ENCODE assay signal across 12 cellular contexts in genomic region chr19:12672744-12673143, GRCh38. TPM values are rescaled to one million over a fixed set of nuclear protein-coding genes. Genes with fewer than 3 reads are reported as not detected.
DNase-seq lines count a peak whose midpoint lies in the region; ATAC-seq, FAIRE-seq and TF ChIP-seq lines count a peak whose summit lies in the region.
"Had no signal": no experiment of that assay in that cellular context is flagged by ENCODE, and none has a peak within 500 bp of the region (broad histone marks: within the 10 kb centered on the region; RNA-seq: fewer than 3 reads in every experiment).

No MANE protein-coding gene starts in this region.

- peaks cover 15 to 49% of the 10 kb centered on the region in 2 experiments; a peak in 4 of 5 replicates for H3K4me1 ChIP-seq in K562 (replicated peaks in 1 of 2; ENCODE audit: control insufficient read depth in 2 of 2, insufficient read depth in 2 of 2, low read length in 2 of 2)

- TF ChIP-seq POLR2A in GM12892 (IDR thresholded peaks at IDR 0.05; ENCODE audit: low read depth, low read length) = peak; percentile 38; the same call in 1 of the 2 replicates
- TF ChIP-seq POLR2A in K562 (conservative IDR thresholded peaks at IDR 0.05) = no peak

- no peak overlapping the region for H3K4me2 ChIP-seq in K562 (ENCODE audit: insufficient read depth, low read length)
- H3K4me2 ChIP-seq: BLaER1 treated with 17β-estradiol and CSF1 and Interleukin-3, amounts not matched to agents 10 nM and 100 nM had no signal

- no peak overlapping the region for H3K4me3 ChIP-seq in K562
- H3K4me3 ChIP-seq in WERI-Rb-1 (ENCODE audit: low read depth, low read length) = no peak overlapping the region
- H3K4me3 ChIP-seq: BLaER1 treated with 17β-estradiol and CSF1 and Interleukin-3, amounts not matched to agents 10 nM and 100 nM; GM23248 had no signal

- TF ChIP-seq RAD21 in K562 (CRISPR knock-in tag; conservative IDR thresholded peaks at IDR 0.05 in 1 of 2, IDR thresholded peaks at IDR 0.05 in 1 of 2) = no peak

- 91% methylated on average over 5 of the region's 10 CpGs for WGBS in K562 (ENCODE audit: insufficient coverage, low coverage, missing lambda C conversion rate)

- peak overlapping the region in 1 of 2 experiments; percentile 28; a peak in 2 of 4 replicates for H3K9ac ChIP-seq in K562 (ENCODE audit: insufficient read depth in 1 of 2, low read depth in 2 of 2, low read length in 2 of 2)
- H3K9ac ChIP-seq: GM23248 had no signal

- BruUV-seq in K562 (replicated peaks; lab: Mats Ljungman, UMichigan) = no TSS peak

- H3K9me3 ChIP-seq in CD4-positive, alpha-beta T cell (ENCODE audit: control insufficient read depth, low read length) = no peaks in the 10 kb centered on the region
- no peaks in the 10 kb centered on the region for H3K9me3 ChIP-seq in K562 (replicated peaks; ENCODE audit: control insufficient read depth, insufficient read depth, low read depth, low read length)
- H3K9me3 ChIP-seq in WERI-Rb-1 (ENCODE audit: severe bottlenecking) = no peaks in the 10 kb centered on the region
- H3K9me3 ChIP-seq: BLaER1 treated with 17β-estradiol and CSF1 and Interleukin-3, amounts not matched to agents 10 nM and 100 nM had no signal

- peaks cover 31% of the 10 kb centered on the region for H3K4me1 Mint-ChIP-seq in CD4-positive, alpha-beta T cell (ENCODE audit: low read depth)
- peaks cover 47% of the 10 kb centered on the region for H3K4me1 Mint-ChIP-seq in activated naive CD4-positive, alpha-beta T cell treated with anti-CD3 and anti-CD28 coated beads, Interleukin-2, amount 10 ng/mL, durations not matched to agents 7 days and 5 days

- TF ChIP-seq EP300 in K562 (IDR thresholded peaks at IDR 0.05; ENCODE audit: low read length) = no peak

- H3K36me3 Mint-ChIP-seq in CD4-positive, alpha-beta T cell (ENCODE audit: low read depth) = peaks cover 71% of the 10 kb centered on the region
- H3K36me3 Mint-ChIP-seq in activated naive CD4-positive, alpha-beta T cell treated with anti-CD3 and anti-CD28 coated beads, Interleukin-2, amount 10 ng/mL, durations not matched to agents 7 days and 5 days = peaks cover 46% of the 10 kb centered on the region

- H3K27me3 ChIP-seq in CD4-positive, alpha-beta T cell (ENCODE audit: control insufficient read depth, insufficient read depth, low read length) = no peaks in the 10 kb centered on the region
- no peaks in the 10 kb centered on the region for H3K27me3 ChIP-seq in K562 (ENCODE audit: control insufficient read depth in 2 of 2, insufficient read depth in 2 of 2, low read length in 2 of 2)
- no peaks in the 10 kb centered on the region for H3K27me3 ChIP-seq in WERI-Rb-1 (ENCODE audit: insufficient read depth, low read depth, severe bottlenecking)
- H3K27me3 ChIP-seq: BLaER1 treated with 17β-estradiol and CSF1 and Interleukin-3, amounts not matched to agents 10 nM and 100 nM had no signal

- peaks cover 5% of the 10 kb centered on the region for H4K20me1 ChIP-seq in K562 (replicated peaks; ENCODE audit: control insufficient read depth, insufficient read depth, low read length)

- CTCF ChIA-PET in CD4-positive, alpha-beta T cell (lab: Charles Lee) = interaction anchor here (1.2 to 2.1 kb wide), 7 partner anchors 59 to 180 kb away, joined by 3 to 8 read pairs (median 4); partner anchors contain the start of genes ZNF490, ZNF564 and ZNF791
- CTCF ChIA-PET in K562 (lab: Yijun Ruan, JAX; ENCODE audit: low intra/inter-chr PET ratio) = interaction anchor here (0.6 to 2.0 kb wide), 2 partner anchors 109 to 151 kb away, joined by 3 to 7 read pairs; no protein-coding TSS in a partner anchor
- CTCF ChIA-PET in activated naive CD4-positive, alpha-beta T cell treated with anti-CD3 and anti-CD28 coated beads, Interleukin-2, amount 10 ng/mL, durations not matched to agents 7 days and 5 days (lab: Charles Lee) = interaction anchor here (1.0 to 6.4 kb wide), 10 partner anchors 12 to 749 kb away, joined by 3 to 35 read pairs (median 4); partner anchors contain the start of gene ZNF709

- intact Hi-C loops in CD4-positive, alpha-beta T cell (cut with DNase I, micrococcal nuclease) = loop anchor here (1.0 to 5.0 kb wide), 3 partner anchors 32 to 470 kb away; no protein-coding TSS in a partner anchor
- intact Hi-C loops in K562 (cut with micrococcal nuclease) = loop anchor here (1.0 to 2.0 kb wide), 3 partner anchors 32 to 150 kb away; no protein-coding TSS in a partner anchor

- FAIRE-seq in GM12892 (lab: Jason Lieb, UNC) (no peak), K562 (lab: Jason Lieb, UNC) (no peak)

- H3K79me2 ChIP-seq in K562 (ENCODE audit: control insufficient read depth, insufficient read depth, low read length) = peaks cover 28% of the 10 kb centered on the region

- no peak for TF ChIP-seq CTCF in CD4-positive, alpha-beta T cell (IDR thresholded peaks at IDR 0.05)
- TF ChIP-seq CTCF in K562 (IDR thresholded peaks at IDR 0.05 in 2 of 3, conservative IDR thresholded peaks at IDR 0.05 in 1 of 3; ENCODE audit: insufficient read depth in 2 of 3, low read depth in 1 of 3, low read length in 3 of 3) = no peak
- no peak for TF ChIP-seq CTCF in WERI-Rb-1 (IDR thresholded peaks at IDR 0.05; ENCODE audit: low read depth, low read length)

- no peak overlapping the region for H2AFZ ChIP-seq in K562 (ENCODE audit: low read depth, low read length)
- H2AFZ ChIP-seq: GM23248 had no signal

- no peak overlapping the region for H3K27ac ChIP-seq in CD4-positive, alpha-beta T cell (ENCODE audit: low read depth, low read length)
- no peak overlapping the region for H3K27ac ChIP-seq in K562 (ENCODE audit: extremely low read depth, low read depth, low read length)
- H3K27ac ChIP-seq in WERI-Rb-1 = no peak overlapping the region
- H3K27ac ChIP-seq: BLaER1 treated with 17β-estradiol and CSF1 and Interleukin-3, amounts not matched to agents 10 nM and 100 nM; GM23248 had no signal

- no peak for DNase-seq in CD4-positive, alpha-beta T cell
- DNase-seq in GM12892 (ENCODE audit: insufficient read length) = no peak
- DNase-seq in K562 (ENCODE audit: extremely low read depth in 1 of 4, low spot score in 3 of 4) = no peak
- DNase-seq in activated naive CD4-positive, alpha-beta T cell treated with anti-CD3 and anti-CD28 coated beads, Interleukin-2, amount 10 ng/mL, durations not matched to agents 7 days and 5 days = no peak
- DNase-seq in WERI-Rb-1 = no peak
- DNase-seq in NCI-H1092 (lab: John Stamatoyannopoulos, UW) = no peak
- DNase-seq: NCI-H187 treated with DMSO at 0.1 percent for 48 hours, SIG-M5 had no signal

- H3K27me3 Mint-ChIP-seq in CD4-positive, alpha-beta T cell = no peaks in the 10 kb centered on the region
- H3K27me3 Mint-ChIP-seq in activated naive CD4-positive, alpha-beta T cell treated with anti-CD3 and anti-CD28 coated beads, Interleukin-2, amount 10 ng/mL, durations not matched to agents 7 days and 5 days = no peaks in the 10 kb centered on the region

- H3K36me3 ChIP-seq in K562 (ENCODE audit: control insufficient read depth, insufficient read depth, low read length) (peaks cover 63% of the 10 kb centered on the region), WERI-Rb-1 (peaks cover 79% of the 10 kb centered on the region)

- in situ Hi-C loops in K562 (cut with MboI) = loop anchor here (5.0 to 10.0 kb wide), 2 partner anchors 110 to 468 kb away; no protein-coding TSS in a partner anchor

- H3K9me1 ChIP-seq in K562 (ENCODE audit: control insufficient read depth, insufficient read depth, low read length) = no peaks in the 10 kb centered on the region

- peak overlapping the region; percentile 47 for H3K4me3 Mint-ChIP-seq in CD4-positive, alpha-beta T cell
- no peak overlapping the region for H3K4me3 Mint-ChIP-seq in activated naive CD4-positive, alpha-beta T cell treated with anti-CD3 and anti-CD28 coated beads, Interleukin-2, amount 10 ng/mL, durations not matched to agents 7 days and 5 days

- H3K27ac Mint-ChIP-seq in CD4-positive, alpha-beta T cell = no peak overlapping the region
- H3K27ac Mint-ChIP-seq in activated naive CD4-positive, alpha-beta T cell treated with anti-CD3 and anti-CD28 coated beads, Interleukin-2, amount 10 ng/mL, durations not matched to agents 7 days and 5 days = no peak overlapping the region

- no peaks in the 10 kb centered on the region for H3K9me3 Mint-ChIP-seq in CD4-positive, alpha-beta T cell
- no peaks in the 10 kb centered on the region for H3K9me3 Mint-ChIP-seq in activated naive CD4-positive, alpha-beta T cell treated with anti-CD3 and anti-CD28 coated beads, Interleukin-2, amount 10 ng/mL, durations not matched to agents 7 days and 5 days

- POLR2A ChIA-PET in CD4-positive, alpha-beta T cell (lab: Charles Lee) = interaction anchor here (0.6 to 1.5 kb wide), 4 partner anchors 9 to 480 kb away, joined by 3 to 7 read pairs (median 3); partner anchors contain the start of genes DHPS, GET3 and TRIR
- POLR2A ChIA-PET in K562 (lab: Yijun Ruan, JAX) = interaction anchor here (0.6 to 4.7 kb wide), 5 partner anchors 7 to 582 kb away, joined by 3 to 39 read pairs (median 4); partner anchors contain the start of gene DHPS

- ATAC-seq in CD4-positive, alpha-beta T cell (ENCODE audit: poor library complexity) = no peak
- no peak for ATAC-seq in K562

RNA-seq across cellular contexts. Expression of gene WDR83, which starts 6.1 kb away (rescaled TPM):
- 1 to 10 TPM; 6.5 to 6.6 TPM for total RNA-seq in CD4-positive, alpha-beta T cell
- 7.8 TPM for polyA plus RNA-seq in GM12892 (2012; ENCODE audit: missing spikeins)
- total RNA-seq in K562 (2011; cell fraction: chromatin; rRNA removed; ENCODE audit: low replicate concordance) = 11.3 and 29.1 TPM in 2 replicates
- total RNA-seq in K562 (2011; cell fraction: nucleolus; rRNA removed) = 26.8 and 27.0 TPM in 2 replicates
- total RNA-seq in K562 (2011; cell fraction: nucleoplasm; rRNA removed) = 13.4 and 19.2 TPM in 2 replicates
- total RNA-seq in K562 (2014; rRNA removed) = 19.7 and 21.3 TPM in 2 replicates
- total RNA-seq in K562 (2014; rRNA removed; fragmentation: Illumina TruSeq; extraction: Trizol) = 3.1 and 4.0 TPM in 2 replicates
- 9.3 and 9.5 TPM in 2 replicates for total RNA-seq in K562 (2015; rRNA removed; fragmentation: Illumina TruSeq; extraction: Trizol)
- 16.7 and 17.7 TPM in 2 replicates for total RNA-seq in K562 (2021)
- polyA plus RNA-seq in K562 (2011; rRNA removed) = 4.2 and 4.7 TPM in 2 replicates
- polyA plus RNA-seq in K562 (2011; cell fraction: cytosol; rRNA removed) = 7.6 and 13.2 TPM in 2 replicates
- polyA plus RNA-seq in K562 (2011; cell fraction: nucleus; rRNA removed) = 9.2 and 15.7 TPM in 2 replicates
- polyA plus RNA-seq in K562 (2012) = 11.6 and 12.0 TPM in 2 replicates
- 3.9 and 9.8 TPM in 2 replicates for polyA plus RNA-seq in K562 (2014; fragmentation: Illumina TruSeq; extraction: Trizol)
- 1 to 10 TPM in 1 of 2 experiments, under 1 TPM in 1; 0.52 to 2.9 TPM for polyA plus RNA-seq in K562 (2014; fragmentation: Nextera tagmentation; extraction: Ambion mirVana)
- polyA plus RNA-seq in K562 (2014; rRNA removed) = 13.9 and 17.5 TPM in 2 replicates
- 3.3 and 3.6 TPM in 2 replicates for polyA minus RNA-seq in K562 (2011; rRNA and poly(A)+ RNA removed)
- polyA minus RNA-seq in K562 (2011; cell fraction: cytosol; rRNA and poly(A)+ RNA removed) = 3.4 and 9.1 TPM in 2 replicates
- polyA minus RNA-seq in K562 (2011; cell fraction: nucleus; rRNA and poly(A)+ RNA removed) = 9.2 and 11.2 TPM in 2 replicates

RNA-seq across cellular contexts. Expression of gene MAN2B1, which starts 6.2 kb away (rescaled TPM):
- 100 to 1,000 TPM in 1 of 2 experiments, 10 to 100 TPM in 1; 95.9 to 109 TPM for total RNA-seq in CD4-positive, alpha-beta T cell
- 74.6 TPM for polyA plus RNA-seq in GM12892 (2012; ENCODE audit: missing spikeins)
- total RNA-seq in K562 (2011; cell fraction: chromatin; rRNA removed; ENCODE audit: low replicate concordance) = 35.1 and 100 TPM in 2 replicates
- 56.7 and 73.5 TPM in 2 replicates for total RNA-seq in K562 (2011; cell fraction: nucleolus; rRNA removed)
- 48.1 and 50.2 TPM in 2 replicates for total RNA-seq in K562 (2011; cell fraction: nucleoplasm; rRNA removed)
- total RNA-seq in K562 (2014; rRNA removed) (19.3 and 21.6 TPM in 2 replicates), K562 (2014; rRNA removed; fragmentation: Illumina TruSeq; extraction: Trizol) (5.3 and 6.6 TPM in 2 replicates), K562 (2015; rRNA removed; fragmentation: Illumina TruSeq; extraction: Trizol) (10.1 and 11.6 TPM in 2 replicates), K562 (2021) (33.8 and 34.0 TPM in 2 replicates)
- polyA plus RNA-seq in K562 (2011; rRNA removed) (8.1 and 12.5 TPM in 2 replicates), K562 (2014; fragmentation: Illumina TruSeq; extraction: Trizol) (11.4 and 18.0 TPM in 2 replicates), K562 (2014; fragmentation: Nextera tagmentation; extraction: Ambion mirVana) (under 1 TPM; 0.59 to 0.63 TPM), K562 (2014; rRNA removed) (14.2 and 14.7 TPM in 2 replicates)
- polyA plus RNA-seq in K562 (2011; cell fraction: cytosol; rRNA removed) = 14.8 and 16.0 TPM in 2 replicates
- 28.1 and 46.7 TPM in 2 replicates for polyA plus RNA-seq in K562 (2011; cell fraction: nucleus; rRNA removed)
- polyA plus RNA-seq in K562 (2012) = 27.2 and 62.0 TPM in 2 replicates
- polyA minus RNA-seq in K562 (2011; rRNA and poly(A)+ RNA removed) = 5.9 and 7.1 TPM in 2 replicates
- polyA minus RNA-seq in K562 (2011; cell fraction: cytosol; rRNA and poly(A)+ RNA removed) = 16.4 and 27.7 TPM in 2 replicates
- polyA minus RNA-seq in K562 (2011; cell fraction: nucleus; rRNA and poly(A)+ RNA removed) = 15.1 and 18.4 TPM in 2 replicates

RNA-seq across cellular contexts. Expression of gene DHPS, which starts 8.9 kb away (rescaled TPM):
- total RNA-seq in CD4-positive, alpha-beta T cell = 100 to 1,000 TPM; 112 to 113 TPM
- polyA plus RNA-seq in GM12892 (2012; ENCODE audit: missing spikeins) = 71.1 TPM
- 194 and 333 TPM in 2 replicates for total RNA-seq in K562 (2011; cell fraction: chromatin; rRNA removed; ENCODE audit: low replicate concordance)
- 225 and 240 TPM in 2 replicates for total RNA-seq in K562 (2011; cell fraction: nucleolus; rRNA removed)
- total RNA-seq in K562 (2011; cell fraction: nucleoplasm; rRNA removed) = 169 and 186 TPM in 2 replicates
- total RNA-seq in K562 (2014; rRNA removed) (90.2 and 99.2 TPM in 2 replicates), K562 (2014; rRNA removed; fragmentation: Illumina TruSeq; extraction: Trizol) (55.7 and 56.5 TPM in 2 replicates), K562 (2015; rRNA removed; fragmentation: Illumina TruSeq; extraction: Trizol) (61.0 and 62.6 TPM in 2 replicates), K562 (2021) (94.8 and 98.8 TPM in 2 replicates)
- polyA plus RNA-seq in K562 (2011; rRNA removed) (81.0 and 120 TPM in 2 replicates), K562 (2014; fragmentation: Illumina TruSeq; extraction: Trizol) (79.9 and 80.2 TPM in 2 replicates), K562 (2014; fragmentation: Nextera tagmentation; extraction: Ambion mirVana) (10 to 100 TPM; 47.1 to 54.1 TPM), K562 (2014; rRNA removed) (102 and 110 TPM in 2 replicates)
- 115 and 125 TPM in 2 replicates for polyA plus RNA-seq in K562 (2011; cell fraction: cytosol; rRNA removed)
- 302 and 412 TPM in 2 replicates for polyA plus RNA-seq in K562 (2011; cell fraction: nucleus; rRNA removed)
- polyA plus RNA-seq in K562 (2012) = 88.5 and 115 TPM in 2 replicates
- polyA minus RNA-seq in K562 (2011; rRNA and poly(A)+ RNA removed) = 69.4 and 78.7 TPM in 2 replicates
- polyA minus RNA-seq in K562 (2011; cell fraction: cytosol; rRNA and poly(A)+ RNA removed) = 37.6 and 59.2 TPM in 2 replicates
- polyA minus RNA-seq in K562 (2011; cell fraction: nucleus; rRNA and poly(A)+ RNA removed) = 49.7 and 82.8 TPM in 2 replicates

RNA-seq across cellular contexts. Expression of gene GNG14, which starts 15.1 kb away (rescaled TPM):
- not detected for total RNA-seq in CD4-positive, alpha-beta T cell
- 0.95 TPM for polyA plus RNA-seq in GM12892 (2012; ENCODE audit: missing spikeins)
- not detected in 2 replicates for total RNA-seq in K562 (2011; cell fraction: chromatin; rRNA removed; ENCODE audit: low replicate concordance)
- not detected in 2 replicates for total RNA-seq in K562 (2011; cell fraction: nucleolus; rRNA removed)
- total RNA-seq in K562 (2011; cell fraction: nucleoplasm; rRNA removed) = not detected in 2 replicates
- not detected in 2 replicates for total RNA-seq in K562 (2014; rRNA removed)
- total RNA-seq in K562 (2014; rRNA removed; fragmentation: Illumina TruSeq; extraction: Trizol) = not detected in 2 replicates
- not detected in 2 replicates for total RNA-seq in K562 (2015; rRNA removed; fragmentation: Illumina TruSeq; extraction: Trizol)
- not detected in 2 replicates for total RNA-seq in K562 (2021)
- not detected in 2 replicates for polyA plus RNA-seq in K562 (2011; rRNA removed)
- not detected in 2 replicates for polyA plus RNA-seq in K562 (2011; cell fraction: cytosol; rRNA removed)
- polyA plus RNA-seq in K562 (2011; cell fraction: nucleus; rRNA removed) = not detected in 2 replicates
- polyA plus RNA-seq in K562 (2012) = 0.91 TPM in 1 of 2 replicates, not detected in the other
- polyA plus RNA-seq in K562 (2014; fragmentation: Illumina TruSeq; extraction: Trizol) = not detected in 2 replicates
- polyA plus RNA-seq in K562 (2014; fragmentation: Nextera tagmentation; extraction: Ambion mirVana) = not detected
- not detected in 2 replicates for polyA plus RNA-seq in K562 (2014; rRNA removed)
- not detected in 2 replicates for polyA minus RNA-seq in K562 (2011; rRNA and poly(A)+ RNA removed)
- polyA minus RNA-seq in K562 (2011; cell fraction: cytosol; rRNA and poly(A)+ RNA removed) = not detected in 2 replicates
- not detected in 2 replicates for polyA minus RNA-seq in K562 (2011; cell fraction: nucleus; rRNA and poly(A)+ RNA removed)
- total RNA-seq: G401, GM23248, RPMI7951 had no signal
- polyA plus RNA-seq: GM23248 had no signal

RNA-seq across cellular contexts. Expression of gene FBXW9, which starts 23.7 kb away (rescaled TPM):
- total RNA-seq in CD4-positive, alpha-beta T cell = 1 to 10 TPM; 2.2 to 2.4 TPM
- polyA plus RNA-seq in GM12892 (2012; ENCODE audit: missing spikeins) = 3.7 TPM
- 11.4 and 40.7 TPM in 2 replicates for total RNA-seq in K562 (2011; cell fraction: chromatin; rRNA removed; ENCODE audit: low replicate concordance)
- 34.7 and 36.7 TPM in 2 replicates for total RNA-seq in K562 (2011; cell fraction: nucleolus; rRNA removed)
- total RNA-seq in K562 (2011; cell fraction: nucleoplasm; rRNA removed) = 15.4 and 18.0 TPM in 2 replicates
- total RNA-seq in K562 (2014; rRNA removed) (15.9 and 18.0 TPM in 2 replicates), K562 (2014; rRNA removed; fragmentation: Illumina TruSeq; extraction: Trizol) (2.0 TPM in 2 replicates), K562 (2015; rRNA removed; fragmentation: Illumina TruSeq; extraction: Trizol) (6.0 and 6.2 TPM in 2 replicates), K562 (2021) (16.8 and 17.3 TPM in 2 replicates)
- polyA plus RNA-seq in K562 (2011; rRNA removed) (9.4 and 12.4 TPM in 2 replicates), K562 (2014; fragmentation: Illumina TruSeq; extraction: Trizol) (3.6 and 9.1 TPM in 2 replicates), K562 (2014; fragmentation: Nextera tagmentation; extraction: Ambion mirVana) (1 to 10 TPM in 1 of 2 experiments, under 1 TPM in 1; 0.23 to 1.3 TPM), K562 (2014; rRNA removed) (19.0 and 21.7 TPM in 2 replicates)
- 21.1 and 44.6 TPM in 2 replicates for polyA plus RNA-seq in K562 (2011; cell fraction: cytosol; rRNA removed)
- 48.4 and 77.6 TPM in 2 replicates for polyA plus RNA-seq in K562 (2011; cell fraction: nucleus; rRNA removed)
- polyA plus RNA-seq in K562 (2012) = 9.1 and 13.6 TPM in 2 replicates
- 2.8 and 3.4 TPM in 2 replicates for polyA minus RNA-seq in K562 (2011; rRNA and poly(A)+ RNA removed)
- 7.5 and 10.9 TPM in 2 replicates for polyA minus RNA-seq in K562 (2011; cell fraction: cytosol; rRNA and poly(A)+ RNA removed)
- polyA minus RNA-seq in K562 (2011; cell fraction: nucleus; rRNA and poly(A)+ RNA removed) = 10.2 and 10.4 TPM in 2 replicates
